ENCODE assay signal across 8 cellular contexts in genomic region chr18:1663879-1664705, GRCh38.
DNase-seq lines count a peak whose midpoint lies in the region; FAIRE-seq and TF ChIP-seq lines count a peak whose summit lies in the region.

No MANE protein-coding gene starts in this region.

- no peaks in the 10 kb centered on the region for H3F3A ChIP-seq in GM23248 (ENCODE audit: insufficient read depth)

- peak; percentile 75 for TF ChIP-seq CTCF in astrocyte of the cerebellum (IDR thresholded peaks at IDR 0.05; ENCODE audit: low read depth, low read length, missing control alignments)
- no peak for TF ChIP-seq CTCF in kidney (IDR thresholded peaks at IDR 0.05; ENCODE audit: borderline replicate concordance, extremely low read depth, insufficient read depth)
- TF ChIP-seq CTCF in transverse colon (IDR thresholded peaks at IDR 0.05) = peak in 1 of 5 experiments; percentile 29

- 39 to 41% methylated on average over 12 of the region's 12 CpGs for WGBS in GM23248 (ENCODE audit: low coverage in 1 of 2, low lambda C conversion rate in 2 of 2, missing lambda C conversion rate in 2 of 2), 2 experiments
- WGBS in transverse colon (ENCODE audit: low coverage in 1 of 2), 2 donors = 55 to 56% methylated on average over 9 to 12 of the region's 12 CpGs

- H3K79me2 ChIP-seq in GM23248 (ENCODE audit: insufficient read depth) = no peaks in the 10 kb centered on the region

- no peaks in the 10 kb centered on the region for H4K20me1 ChIP-seq in GM23248 (ENCODE audit: insufficient read depth)

- in situ Hi-C loops in GM23248 (cut with MboI) = no loop called here
- in situ Hi-C loops in astrocyte of the cerebellum (cut with HindIII; ENCODE audit: low sequenced_read_pairs) = no loop called here
- in situ Hi-C loops in transverse colon (cut with MboI; ENCODE audit: low pct_ligation_motif_present in 1 of 4, low pct_unique_long_range_greater_than_20kb in 1 of 4, low sequenced_read_pairs in 3 of 4) = no loop called here

- no peak for TF ChIP-seq EP300 in transverse colon (IDR thresholded peaks at IDR 0.05; ENCODE audit: low read depth)

- H3K4me1 ChIP-seq in GM23248 (ENCODE audit: insufficient read depth) (no peaks in the 10 kb centered on the region), kidney (ENCODE audit: control insufficient read depth in 1 of 2, insufficient read depth in 1 of 2, low read depth in 1 of 2, low read length in 2 of 2) (no peaks in the 10 kb centered on the region), transverse colon (no peaks in the 10 kb centered on the region)

- H2AFZ ChIP-seq in GM23248 = no peak overlapping the region

- H3K27me3 ChIP-seq in GM23248 (replicated peaks; ENCODE audit: insufficient read depth) = no peaks in the 10 kb centered on the region
- H3K27me3 ChIP-seq in transverse colon = no peaks in the 10 kb centered on the region

- H3K4me3 ChIP-seq in GM23248 (no peak overlapping the region), astrocyte of the cerebellum (ENCODE audit: low read depth, low read length) (no peak overlapping the region), kidney (ENCODE audit: low read length in 2 of 2) (no peak overlapping the region), transverse colon (no peak overlapping the region)

- no peaks in the 10 kb centered on the region for H3K9me2 ChIP-seq in GM23248 (ENCODE audit: insufficient read depth)

- H3K9ac ChIP-seq in GM23248 = no peak overlapping the region
- H3K9ac ChIP-seq in kidney (ENCODE audit: low read length in 2 of 2) = no peak overlapping the region

- FAIRE-seq in kidney (lab: Jason Lieb, UNC) = no peak

- H3K27ac ChIP-seq in GM23248 (no peak overlapping the region), kidney (ENCODE audit: low read depth in 2 of 2, low read length in 2 of 2) (no peak overlapping the region), transverse colon (no peak overlapping the region)

- intact Hi-C loops in kidney (cut with DNase I) (no loop called here), transverse colon (cut with DNase I; ENCODE audit: low total_unique reads) (no loop called here)

- no peak for TF ChIP-seq POLR2A in transverse colon (IDR thresholded peaks at IDR 0.05)

- peak; percentile 72 for DNase-seq in NCI-H82 (lab: John Stamatoyannopoulos, UW)
- no peak for DNase-seq in NCI-H82 treated with DMSO at 0.1 percent for 48 hours (lab: John Stamatoyannopoulos, UW; ENCODE audit: unreplicated experiment)
- peak; percentile 23 for DNase-seq in GM23248
- peak; percentile 62 for DNase-seq in NAMALWA (ENCODE audit: low spot score)
- no peak for DNase-seq in astrocyte of the cerebellum (ENCODE audit: low read depth)
- peak; percentile 61 for DNase-seq in kidney
- peak; percentile 16 for DNase-seq in transverse colon
- DNase-seq in GDM1 (lab: John Stamatoyannopoulos, UW) = no peak

- H3K36me3 ChIP-seq in GM23248 (ENCODE audit: low read depth) = no peaks in the 10 kb centered on the region
- no peaks in the 10 kb centered on the region for H3K36me3 ChIP-seq in kidney (ENCODE audit: control insufficient read depth in 1 of 2, insufficient read depth in 2 of 2, low read length in 2 of 2)
- H3K36me3 ChIP-seq in transverse colon = no peaks in the 10 kb centered on the region

- H3K4me2 ChIP-seq in GM23248 (ENCODE audit: unreplicated experiment) = no peak overlapping the region

- H3K9me3 ChIP-seq in GM23248 (ENCODE audit: low read depth) (no peaks in the 10 kb centered on the region), kidney (ENCODE audit: control insufficient read depth in 1 of 2, low read length in 2 of 2) (no peaks in the 10 kb centered on the region), transverse colon (no peaks in the 10 kb centered on the region)

Comparison
In these comparisons a context has a peak if more than half of its experiments do, and no peak if none do; other contexts are left out.
1. DNase-seq: peak in NCI-H82 (single experiment), GM23248 (single experiment), NAMALWA (single experiment), kidney (single experiment) and transverse colon (single experiment); none in NCI-H82 treated with DMSO at 0.1 percent for 48 hours (single experiment), astrocyte of the cerebellum (single experiment) and GDM1 (single experiment).